16 cellular contexts compared by ENCODE assay signal in genomic region chr7:34837826-34838225, GRCh38.
DNase-seq lines count a peak whose midpoint lies in the region; ATAC-seq, FAIRE-seq and TF ChIP-seq lines count a peak whose summit lies in the region.
"Had no signal": no experiment of that assay in that cellular context is flagged by ENCODE, and none has a peak within 500 bp of the region (broad histone marks: within the 10 kb centered on the region; RNA-seq: fewer than 3 reads in every experiment).

No MANE protein-coding gene starts in this region.

- CTCF ChIA-PET in activated CD4-positive, alpha-beta memory T cell treated with anti-CD3 and anti-CD28 coated beads, Interleukin-2, amount 10 ng/mL, durations not matched to agents 7 days and 5 days (lab: Charles Lee) = no interaction called here

- no peak for TF ChIP-seq CTCF in chondrocyte (IDR thresholded peaks at IDR 0.05)

- H3K27me3 Mint-ChIP-seq in chondrocyte (ENCODE audit: low read depth) = no peaks in the 10 kb centered on the region
- peaks cover 4% of the 10 kb centered on the region for H3K27me3 Mint-ChIP-seq in activated CD4-positive, alpha-beta memory T cell treated with anti-CD3 and anti-CD28 coated beads, Interleukin-2, amount 10 ng/mL, durations not matched to agents 7 days and 5 days
- H3K27me3 Mint-ChIP-seq: activated naive CD4-positive, alpha-beta T cell treated with anti-CD3 and anti-CD28 coated beads, Interleukin-2, amount 10 ng/mL, durations not matched to agents 7 days and 5 days had no signal

- peak; percentile 77 for DNase-seq in NCI-H82 (lab: John Stamatoyannopoulos, UW)
- no peak for DNase-seq in NCI-H82 treated with DMSO at 0.1 percent for 48 hours (lab: John Stamatoyannopoulos, UW; ENCODE audit: unreplicated experiment)
- peak; percentile 76 for DNase-seq in RPMI7951 (ENCODE audit: low read depth)
- DNase-seq in chondrocyte (ENCODE audit: low spot score) = no peak
- DNase-seq in urothelium cell line (ENCODE audit: low spot score) = peak; percentile 37
- DNase-seq in activated CD4-positive, alpha-beta memory T cell treated with anti-CD3 and anti-CD28 coated beads, Interleukin-2, amount 10 ng/mL, durations not matched to agents 7 days and 5 days = no peak
- DNase-seq: activated naive CD4-positive, alpha-beta T cell treated with anti-CD3 and anti-CD28 coated beads, Interleukin-2, amount 10 ng/mL, durations not matched to agents 7 days and 5 days; CD8-positive, alpha-beta memory T cell; gastrocnemius medialis; GDM1; NCI-H345; Peyer's patch had no signal

- H3K9me3 Mint-ChIP-seq in chondrocyte (ENCODE audit: low read depth) = no peaks in the 10 kb centered on the region
- H3K9me3 Mint-ChIP-seq in activated CD4-positive, alpha-beta memory T cell treated with anti-CD3 and anti-CD28 coated beads, Interleukin-2, amount 10 ng/mL, durations not matched to agents 7 days and 5 days = no peaks in the 10 kb centered on the region
- H3K9me3 Mint-ChIP-seq: activated naive CD4-positive, alpha-beta T cell treated with anti-CD3 and anti-CD28 coated beads, Interleukin-2, amount 10 ng/mL, durations not matched to agents 7 days and 5 days; CD8-positive, alpha-beta memory T cell; nephron; T-helper 1 cell treated with Interleukin-12 subunit alpha and Interleukin-12 subunit beta and Interleukin-4 antibody, amounts not matched to agents 30 μg/mL and 1 μg/mL, for 36 hours had no signal

- no peak for ATAC-seq in HG03196 (IDR thresholded peaks at IDR 0.05; ENCODE audit: unreplicated experiment)
- ATAC-seq in HG02623 (IDR thresholded peaks at IDR 0.05; ENCODE audit: unreplicated experiment) = no peak
- ATAC-seq: gastrocnemius medialis had no signal

- no peak overlapping the region for H3K4me3 Mint-ChIP-seq in chondrocyte (ENCODE audit: unreplicated experiment)
- no peak overlapping the region for H3K4me3 Mint-ChIP-seq in activated CD4-positive, alpha-beta memory T cell treated with anti-CD3 and anti-CD28 coated beads, Interleukin-2, amount 10 ng/mL, durations not matched to agents 7 days and 5 days
- H3K4me3 Mint-ChIP-seq: activated naive CD4-positive, alpha-beta T cell treated with anti-CD3 and anti-CD28 coated beads, Interleukin-2, amount 10 ng/mL, durations not matched to agents 7 days and 5 days; CD8-positive, alpha-beta memory T cell; nephron; T-helper 1 cell treated with Interleukin-12 subunit alpha and Interleukin-12 subunit beta and Interleukin-4 antibody, amounts not matched to agents 30 μg/mL and 1 μg/mL, for 36 hours had no signal

- POLR2A ChIA-PET in activated CD4-positive, alpha-beta memory T cell treated with anti-CD3 and anti-CD28 coated beads, Interleukin-2, amount 10 ng/mL, durations not matched to agents 7 days and 5 days (lab: Charles Lee) = no interaction called here

- no peaks in the 10 kb centered on the region for H3K36me3 Mint-ChIP-seq in chondrocyte (ENCODE audit: low read depth)
- H3K36me3 Mint-ChIP-seq in activated CD4-positive, alpha-beta memory T cell treated with anti-CD3 and anti-CD28 coated beads, Interleukin-2, amount 10 ng/mL, durations not matched to agents 7 days and 5 days (ENCODE audit: low read depth) = no peaks in the 10 kb centered on the region
- H3K36me3 Mint-ChIP-seq: activated naive CD4-positive, alpha-beta T cell treated with anti-CD3 and anti-CD28 coated beads, Interleukin-2, amount 10 ng/mL, durations not matched to agents 7 days and 5 days; CD8-positive, alpha-beta memory T cell had no signal

- peak overlapping the region; percentile 5 for H3K27ac Mint-ChIP-seq in chondrocyte (ENCODE audit: unreplicated experiment)
- no peak overlapping the region for H3K27ac Mint-ChIP-seq in activated CD4-positive, alpha-beta memory T cell treated with anti-CD3 and anti-CD28 coated beads, Interleukin-2, amount 10 ng/mL, durations not matched to agents 7 days and 5 days
- H3K27ac Mint-ChIP-seq: activated naive CD4-positive, alpha-beta T cell treated with anti-CD3 and anti-CD28 coated beads, Interleukin-2, amount 10 ng/mL, durations not matched to agents 7 days and 5 days; nephron; T-helper 1 cell treated with Interleukin-12 subunit alpha and Interleukin-12 subunit beta and Interleukin-4 antibody, amounts not matched to agents 30 μg/mL and 1 μg/mL, for 36 hours had no signal

- H3K4me1 Mint-ChIP-seq in chondrocyte (ENCODE audit: low read depth) = peaks cover 20% of the 10 kb centered on the region
- peaks cover 4% of the 10 kb centered on the region for H3K4me1 Mint-ChIP-seq in activated CD4-positive, alpha-beta memory T cell treated with anti-CD3 and anti-CD28 coated beads, Interleukin-2, amount 10 ng/mL, durations not matched to agents 7 days and 5 days
- H3K4me1 Mint-ChIP-seq: CD8-positive, alpha-beta memory T cell; nephron had no signal

- FAIRE-seq in urothelium cell line (lab: Jason Lieb, UNC) = peak; percentile 88

Comparison
In these comparisons a context has a peak if more than half of its experiments do, and no peak if none do; other contexts are left out.
1. DNase-seq: peak in NCI-H82 (single experiment), RPMI7951 (single experiment) and urothelium cell line (single experiment); none in NCI-H82 treated with DMSO at 0.1 percent for 48 hours (single experiment), chondrocyte (single experiment) and activated CD4-positive, alpha-beta memory T cell treated with anti-CD3 and anti-CD28 coated beads, Interleukin-2, amount 10 ng/mL, durations not matched to agents 7 days and 5 days (single experiment).